ENCODE assay signal across 9 cellular contexts in the genomic region with DNA sequence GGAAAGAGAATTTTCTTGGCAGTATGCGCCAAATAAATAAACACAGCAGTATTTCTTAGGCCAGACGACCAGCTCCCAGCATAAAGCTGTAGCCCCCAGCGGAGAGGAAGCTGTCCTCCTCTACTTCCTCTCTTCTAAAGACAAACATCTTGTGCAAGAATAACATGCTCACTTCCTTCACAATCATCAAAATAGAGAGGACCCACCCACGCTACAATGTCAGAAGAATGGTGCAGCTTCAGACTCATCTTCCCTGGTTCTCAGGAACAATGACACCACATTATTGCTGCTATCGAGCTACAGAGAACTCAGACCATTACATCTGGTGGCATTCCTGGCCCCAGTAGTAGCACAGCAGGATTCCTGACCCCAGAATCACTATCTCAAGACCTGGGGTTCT. TPM values are rescaled to one million over a fixed set of nuclear protein-coding genes. Genes with fewer than 3 reads are reported as not detected.
DNase-seq lines count a peak whose midpoint lies in the region; ATAC-seq and TF ChIP-seq lines count a peak whose summit lies in the region.
"Had no signal": no experiment of that assay in that cellular context is flagged by ENCODE, and none has a peak within 500 bp of the region (broad histone marks: within the 10 kb centered on the region; RNA-seq: fewer than 3 reads in every experiment).

No MANE protein-coding gene starts in this region.

- no peaks in the 10 kb centered on the region for H3K36me3 ChIP-seq in left lung
- H3K36me3 ChIP-seq in SJCRH30, result no peaks in the 10 kb centered on the region

- H3K27me3 ChIP-seq in left lung (no peaks in the 10 kb centered on the region), SJCRH30 (no peaks in the 10 kb centered on the region)

- peaks cover 47% of the 10 kb centered on the region for H3K4me1 Mint-ChIP-seq in activated naive CD4-positive, alpha-beta T cell treated with anti-CD3 and anti-CD28 coated beads, Interleukin-2, amount 50 U/mL, for 24 hours

- ATAC-seq in left lung, result peak; percentile 73

- no peak overlapping the region for H3K4me3 ChIP-seq in left lung
- no peak overlapping the region for H3K4me3 ChIP-seq in SJCRH30

- intact Hi-C loops in left lung (cut with DNase I), result no loop called here

- no peak for TF ChIP-seq CTCF in left lung (IDR thresholded peaks at IDR 0.05)

- H3K9me3 Mint-ChIP-seq in activated naive CD4-positive, alpha-beta T cell treated with anti-CD3 and anti-CD28 coated beads, Interleukin-2, amount 50 U/mL, for 24 hours, result no peaks in the 10 kb centered on the region

- H3K27ac Mint-ChIP-seq in activated naive CD4-positive, alpha-beta T cell treated with anti-CD3 and anti-CD28 coated beads, Interleukin-2, amount 50 U/mL, for 24 hours, result peak overlapping the region; percentile 99

- no peaks in the 10 kb centered on the region for H3K9me3 ChIP-seq in left lung
- H3K9me3 ChIP-seq in SJCRH30 (replicated peaks), result no peaks in the 10 kb centered on the region

- peak overlapping the region; percentile 75 for H3K4me3 Mint-ChIP-seq in activated naive CD4-positive, alpha-beta T cell treated with anti-CD3 and anti-CD28 coated beads, Interleukin-2, amount 50 U/mL, for 24 hours

- DNase-seq in NCI-H460 (ENCODE audit: extremely low read depth, low read depth) (peak; percentile 14), left lung (peak in 1 of 2 donors; percentile 70), NCI-H446 treated with DMSO at 0.1 percent for 48 hours (lab: John Stamatoyannopoulos, UW) (no peak), NCI-H187 treated with DMSO at 0.1 percent for 48 hours (lab: John Stamatoyannopoulos, UW) (no peak), SJCRH30 (no peak), kidney glomerular epithelial cell (lab: John Stamatoyannopoulos, UW) (no peak)
- DNase-seq in stimulated activated CD8-positive, alpha-beta memory T cell treated with anti-CD3 and anti-CD28 coated beads, Interleukin-7, amount 100 ng/mL, for 4 hours (ENCODE audit: low read depth in 2 of 2), result peak; percentile 1 to 7

- H3K27me3 Mint-ChIP-seq in activated naive CD4-positive, alpha-beta T cell treated with anti-CD3 and anti-CD28 coated beads, Interleukin-2, amount 50 U/mL, for 24 hours, result no peaks in the 10 kb centered on the region

- peaks cover 0 to 60% of the 10 kb centered on the region in 2 donors for H3K4me1 ChIP-seq in left lung
- H3K4me1 ChIP-seq in SJCRH30, result no peaks in the 10 kb centered on the region

- H3K27ac ChIP-seq in left lung (peak overlapping the region; percentile 78 to 89), SJCRH30 (no peak overlapping the region)
- H3K27ac ChIP-seq: epithelial cell of prostate had no signal

- H3K36me3 Mint-ChIP-seq in activated naive CD4-positive, alpha-beta T cell treated with anti-CD3 and anti-CD28 coated beads, Interleukin-2, amount 50 U/mL, for 24 hours, result no peaks in the 10 kb centered on the region

RNA-seq across cellular contexts. Expression of gene VWF, which starts 16.6 kb away (rescaled TPM):
- 0.02 and 0.06 TPM in 2 replicates for total RNA-seq in NCI-H460 (2014; rRNA removed; shearing (Covaris generic))
- polyA plus RNA-seq in NCI-H460 (2014; cell fraction: nucleus; rRNA removed), result not detected in 2 replicates
- 100 to 1,000 TPM; 254 to 401 TPM for total RNA-seq in left lung
- 0.35 and 0.73 TPM in 2 replicates for total RNA-seq in SJCRH30 (2014; rRNA removed; shearing (Covaris generic))

RNA-seq across cellular contexts. Expression of gene CD9, which starts 59.2 kb away (rescaled TPM):
- total RNA-seq in NCI-H460 (2014; rRNA removed; shearing (Covaris generic)), result 38.8 and 43.6 TPM in 2 replicates
- polyA plus RNA-seq in NCI-H460 (2014; cell fraction: nucleus; rRNA removed), result 69.6 and 76.9 TPM in 2 replicates
- 100 to 1,000 TPM; 416 to 512 TPM for total RNA-seq in left lung
- total RNA-seq in SJCRH30 (2014; rRNA removed; shearing (Covaris generic)), result 220 and 239 TPM in 2 replicates

Comparison
In these comparisons a context has a peak if more than half of its experiments do, and no peak if none do; other contexts are left out.
1. DNase-seq: peak in NCI-H460 (single experiment) and stimulated activated CD8-positive, alpha-beta memory T cell treated with anti-CD3 and anti-CD28 coated beads, Interleukin-7, amount 100 ng/mL, for 4 hours (2 of 2); none in NCI-H446 treated with DMSO at 0.1 percent for 48 hours (single experiment), NCI-H187 treated with DMSO at 0.1 percent for 48 hours (single experiment), SJCRH30 (0 of 2) and kidney glomerular epithelial cell (single experiment).
2. RNA of gene VWF, which starts 16.6 kb away (total RNA-seq): 254 to 401 TPM in left lung; 0.35 to 0.73 TPM in SJCRH30 and 0.02 to 0.06 TPM in NCI-H460; every median in the first group is over 100 times any median in the second.